Comparison of ENCODE assay signal across 8 cellular contexts in genomic region chr4:65669008-65669971, GRCh38. TPM values are rescaled to one million over a fixed set of nuclear protein-coding genes. Genes with fewer than 3 reads are reported as not detected.
DNase-seq lines count a peak whose midpoint lies in the region; ATAC-seq and TF ChIP-seq lines count a peak whose summit lies in the region.
"Had no signal": no experiment of that assay in that cellular context is flagged by ENCODE, and none has a peak within 500 bp of the region (broad histone marks: within the 10 kb centered on the region; RNA-seq: fewer than 3 reads in every experiment).

No MANE protein-coding gene starts in this region.

- H3K9me3 ChIP-seq in CD4-positive, alpha-beta T cell (ENCODE audit: control insufficient read depth, low read length): peaks cover 6% of the 10 kb centered on the region

- H3K27ac ChIP-seq in CD4-positive, alpha-beta T cell (ENCODE audit: low read depth, low read length): no peak overlapping the region

- TF ChIP-seq CTCF in CD4-positive, alpha-beta T cell (IDR thresholded peaks at IDR 0.05): no peak

- no peaks in the 10 kb centered on the region for H3K9me3 Mint-ChIP-seq in stimulated activated naive B cell treated with anti-CD40 and anti-IgM and Interleukin-4, amounts not matched to agents 10 μg/mL and 1 μg/mL and 100 μg/mL, for 72 hours
- H3K9me3 Mint-ChIP-seq in CD4-positive, alpha-beta T cell: peaks cover 2% of the 10 kb centered on the region

- no peak for ATAC-seq in stimulated activated naive B cell treated with anti-CD40 and anti-IgM and Interleukin-4, amounts not matched to agents 10 μg/mL and 1 μg/mL and 100 μg/mL, for 72 hours (replicated peaks)
- ATAC-seq in GM21447 (IDR thresholded peaks at IDR 0.05; ENCODE audit: unreplicated experiment): no peak
- ATAC-seq in CD4-positive, alpha-beta T cell (ENCODE audit: poor library complexity): no peak

- POLR2A ChIA-PET in CD4-positive, alpha-beta T cell (lab: Charles Lee): no interaction called here

- CTCF ChIA-PET in CD4-positive, alpha-beta T cell (lab: Charles Lee): no interaction called here

- peak overlapping the region in 1 of 2 donors; percentile 10 for H3K4me3 Mint-ChIP-seq in stimulated activated naive B cell treated with anti-CD40 and anti-IgM and Interleukin-4, amounts not matched to agents 10 μg/mL and 1 μg/mL and 100 μg/mL, for 72 hours
- H3K4me3 Mint-ChIP-seq in CD4-positive, alpha-beta T cell: no peak overlapping the region

- peaks cover 36 to 60% of the 10 kb centered on the region in 2 donors for H3K27me3 Mint-ChIP-seq in stimulated activated naive B cell treated with anti-CD40 and anti-IgM and Interleukin-4, amounts not matched to agents 10 μg/mL and 1 μg/mL and 100 μg/mL, for 72 hours
- peaks cover 62% of the 10 kb centered on the region for H3K27me3 Mint-ChIP-seq in CD4-positive, alpha-beta T cell

- H3K4me1 Mint-ChIP-seq in stimulated activated naive B cell treated with anti-CD40 and anti-IgM and Interleukin-4, amounts not matched to agents 10 μg/mL and 1 μg/mL and 100 μg/mL, for 72 hours: peaks cover 8 to 10% of the 10 kb centered on the region in 2 donors
- H3K4me1 Mint-ChIP-seq in CD4-positive, alpha-beta T cell (ENCODE audit: low read depth): peaks cover 8% of the 10 kb centered on the region

- intact Hi-C loops in CD4-positive, alpha-beta T cell (cut with DNase I, micrococcal nuclease): no loop called here

- peaks cover 48% of the 10 kb centered on the region for H3K27me3 ChIP-seq in CD4-positive, alpha-beta T cell (ENCODE audit: control insufficient read depth, insufficient read depth, low read length)

- peak overlapping the region; percentile 2 for H3K27ac Mint-ChIP-seq in stimulated activated naive B cell treated with anti-CD40 and anti-IgM and Interleukin-4, amounts not matched to agents 10 μg/mL and 1 μg/mL and 100 μg/mL, for 72 hours
- no peak overlapping the region for H3K27ac Mint-ChIP-seq in CD4-positive, alpha-beta T cell

- DNase-seq in HK-2 (ENCODE audit: unreplicated experiment) (peak; percentile 31), astrocyte of the hippocampus (ENCODE audit: low read depth, low spot score) (peak; percentile 67), iPS-NIHi7 (ENCODE audit: extremely low spot score) (peak; percentile 25)
- no peak for DNase-seq in stimulated activated naive B cell treated with anti-CD40 and anti-IgM and Interleukin-4, amounts not matched to agents 10 μg/mL and 1 μg/mL and 100 μg/mL, for 72 hours
- no peak for DNase-seq in NK-92 treated with Interleukin-12 subunit alpha and Interleukin-12 subunit beta, amount 100 ng/mL, for 24 hours (lab: John Stamatoyannopoulos, UW)
- DNase-seq in CD4-positive, alpha-beta T cell: no peak

- H3K36me3 Mint-ChIP-seq in stimulated activated naive B cell treated with anti-CD40 and anti-IgM and Interleukin-4, amounts not matched to agents 10 μg/mL and 1 μg/mL and 100 μg/mL, for 72 hours: no peaks in the 10 kb centered on the region
- no peaks in the 10 kb centered on the region for H3K36me3 Mint-ChIP-seq in CD4-positive, alpha-beta T cell (ENCODE audit: low read depth)

RNA-seq across cellular contexts. Expression of gene EPHA5, which starts 1.0 kb away (rescaled TPM):
- not detected for total RNA-seq in CD4-positive, alpha-beta T cell
- total RNA-seq: lung microvascular endothelial cell had no signal

Comparison
In these comparisons a context has a peak if more than half of its experiments do, and no peak if none do; other contexts are left out.
1. DNase-seq: peak in HK-2 (single experiment), astrocyte of the hippocampus (single experiment) and iPS-NIHi7 (single experiment); none in stimulated activated naive B cell treated with anti-CD40 and anti-IgM and Interleukin-4, amounts not matched to agents 10 μg/mL and 1 μg/mL and 100 μg/mL, for 72 hours (single experiment), NK-92 treated with Interleukin-12 subunit alpha and Interleukin-12 subunit beta, amount 100 ng/mL, for 24 hours (single experiment) and CD4-positive, alpha-beta T cell (0 of 10).